In genomic region chr9:37592108-37592951, GRCh38 we compare ENCODE assay signal across 8 cellular contexts. TPM values are rescaled to one million over a fixed set of nuclear protein-coding genes. Genes with fewer than 3 reads are reported as not detected.
DNase-seq lines count a peak whose midpoint lies in the region; ATAC-seq and TF ChIP-seq lines count a peak whose summit lies in the region.

TOMM5 (minus strand) TSS chr9:37592597; CDS start chr9:37592532, 65 bp downstream.

- TF ChIP-seq CTCF in GM10266 (IDR thresholded peaks at IDR 0.05; ENCODE audit: control insufficient read depth, insufficient read depth, low read depth, missing control alignments) (no peak), glutamatergic neuron (IDR thresholded peaks at IDR 0.05; ENCODE audit: partially characterized antibody, unreplicated experiment) (no peak), osteoblast (IDR thresholded peaks at IDR 0.05; ENCODE audit: extremely low read depth, low read depth, low read length) (no peak), thoracic aorta (IDR thresholded peaks at IDR 0.05) (no peak)

- H3K27me3 ChIP-seq in osteoblast (ENCODE audit: insufficient read depth, low read length) (peaks cover 3% of the 10 kb centered on the region), thoracic aorta (replicated peaks; ENCODE audit: insufficient read depth) (no peaks in the 10 kb centered on the region)

- H3K27ac Mint-ChIP-seq in activated naive CD8-positive, alpha-beta T cell: peak within 1 kb of the TSS; percentile 99
- H3K27ac Mint-ChIP-seq in glutamatergic neuron (ENCODE audit: unreplicated experiment): peak within 1 kb of the TSS; percentile 94

- peak within 1 kb of the TSS; percentile 98 for H2AFZ ChIP-seq in osteoblast (ENCODE audit: low read length)

- peaks cover 13% of the 10 kb centered on the region for H3K4me1 ChIP-seq in osteoblast (ENCODE audit: insufficient read depth, low read length)
- peaks cover 18 to 29% of the 10 kb centered on the region in 2 donors for H3K4me1 ChIP-seq in thoracic aorta (ENCODE audit: control insufficient read depth in 1 of 2, low read depth in 2 of 2)

- peak; percentile 93 for ATAC-seq in HG02642 (IDR thresholded peaks at IDR 0.05; ENCODE audit: poor library complexity, unreplicated experiment)
- ATAC-seq in thoracic aorta (ENCODE audit: insufficient number of reproducible peaks, low FRiP score, low read depth): peak; percentile 82

- peaks cover 20% of the 10 kb centered on the region for H3K36me3 ChIP-seq in osteoblast (ENCODE audit: insufficient read depth, low read length)
- H3K36me3 ChIP-seq in thoracic aorta: peaks cover 8% of the 10 kb centered on the region

- H3K27ac ChIP-seq in osteoblast (ENCODE audit: low read depth, low read length) (peak within 1 kb of the TSS; percentile 90), thoracic aorta (peak within 1 kb of the TSS; percentile 70 to 79)

- H3K9me3 Mint-ChIP-seq in activated naive CD8-positive, alpha-beta T cell (ENCODE audit: low read depth): no peaks in the 10 kb centered on the region
- H3K9me3 Mint-ChIP-seq in glutamatergic neuron (ENCODE audit: unreplicated experiment): peaks cover 6% of the 10 kb centered on the region

- H3K9me3 ChIP-seq in osteoblast (ENCODE audit: low read depth, low read length): no peaks in the 10 kb centered on the region
- no peaks in the 10 kb centered on the region for H3K9me3 ChIP-seq in thoracic aorta

- peak within 1 kb of the TSS; percentile 90 for H3K4me2 ChIP-seq in osteoblast (ENCODE audit: insufficient read depth, low read length)

- H3K36me3 Mint-ChIP-seq in activated naive CD8-positive, alpha-beta T cell: peaks cover 10% of the 10 kb centered on the region
- no peaks in the 10 kb centered on the region for H3K36me3 Mint-ChIP-seq in glutamatergic neuron (ENCODE audit: unreplicated experiment)

- peak; percentile 80 for DNase-seq in GM10266 (ENCODE audit: extremely low spot score)
- DNase-seq in NCI-H1105 (lab: John Stamatoyannopoulos, UW): peak; percentile 80
- peak; percentile 82 for DNase-seq in SKM-1 treated with dmso at 0.1 percent for 144 hours (lab: John Stamatoyannopoulos, UW; ENCODE audit: unreplicated experiment)
- DNase-seq in glutamatergic neuron: peak; percentile 94
- DNase-seq in osteoblast (ENCODE audit: insufficient read length, low spot score, missing footprints): peak; percentile 89
- peak; percentile 84 for DNase-seq in thoracic aorta (ENCODE audit: low spot score)

- H4K20me1 ChIP-seq in osteoblast (ENCODE audit: insufficient read depth, low read length): peaks cover 16% of the 10 kb centered on the region

- H3K4me3 Mint-ChIP-seq in activated naive CD8-positive, alpha-beta T cell: peak within 1 kb of the TSS; percentile 100
- H3K4me3 Mint-ChIP-seq in glutamatergic neuron (ENCODE audit: unreplicated experiment): peak within 1 kb of the TSS; percentile 100

- peaks cover 37% of the 10 kb centered on the region for H3K4me1 Mint-ChIP-seq in activated naive CD8-positive, alpha-beta T cell (ENCODE audit: low read depth)
- H3K4me1 Mint-ChIP-seq in glutamatergic neuron (ENCODE audit: low read depth, unreplicated experiment): peaks cover 5% of the 10 kb centered on the region

- peaks cover 50% of the 10 kb centered on the region for H3K79me2 ChIP-seq in osteoblast (ENCODE audit: insufficient read depth, low read length)

- peaks cover 3% of the 10 kb centered on the region for H3K27me3 Mint-ChIP-seq in activated naive CD8-positive, alpha-beta T cell
- H3K27me3 Mint-ChIP-seq in glutamatergic neuron (ENCODE audit: unreplicated experiment): peaks cover 4% of the 10 kb centered on the region

- peak within 1 kb of the TSS; percentile 98 for H3K4me3 ChIP-seq in osteoblast (ENCODE audit: insufficient read depth, low read length)
- H3K4me3 ChIP-seq in thoracic aorta: peak within 1 kb of the TSS; percentile 89

RNA-seq across cellular contexts. Expression of gene TOMM5, which starts in this region (rescaled TPM):
- 52.4 TPM for total RNA-seq in glutamatergic neuron (ENCODE audit: unreplicated experiment)
- total RNA-seq in osteoblast: 69.5 and 72.4 TPM in 2 replicates
- total RNA-seq in thoracic aorta: 10 to 100 TPM; 48.3 to 78.7 TPM

Comparison
In these comparisons a context has a peak if more than half of its experiments do, and no peak if none do; other contexts are left out.
1. Peak in every context shown above with its lines: DNase-seq, ATAC-seq, H3K4me3 ChIP-seq and H3K27ac ChIP-seq.